In genomic region chr19:35776102-35776788, GRCh38 we compare ENCODE assay signal across 8 cellular contexts. TPM values are rescaled to one million over a fixed set of nuclear protein-coding genes. Genes with fewer than 3 reads are reported as not detected.
DNase-seq lines count a peak whose midpoint lies in the region; ATAC-seq, FAIRE-seq and TF ChIP-seq lines count a peak whose summit lies in the region.

No MANE protein-coding gene starts in this region.

- intact Hi-C loops in esophagus squamous epithelium (cut with DNase I): no loop called here

- TF ChIP-seq CTCF in RWPE2 (IDR thresholded peaks at IDR 0.05; ENCODE audit: poor library complexity, severe bottlenecking) (no peak), esophagus squamous epithelium (IDR thresholded peaks at IDR 0.05) (no peak)

- DNase-seq in GM12892 (ENCODE audit: insufficient read length) (no peak), RWPE2 (ENCODE audit: low spot score) (peak; percentile 37), esophagus squamous epithelium (lab: John Stamatoyannopoulos, UW) (no peak), retina (peak; percentile 67), amniotic stem cell (lab: John Stamatoyannopoulos, UW) (no peak), NCI-H1105 treated with DMSO at 0.1 percent for 48 hours (lab: John Stamatoyannopoulos, UW) (no peak)

- H3K36me3 ChIP-seq in RWPE2 (ENCODE audit: low read depth) (no peaks in the 10 kb centered on the region), esophagus squamous epithelium (peaks cover 0 to 31% (median 0%) of the 10 kb centered on the region in 3 donors)

- peak; percentile 33 for FAIRE-seq in GM12892 (lab: Jason Lieb, UNC)

- peaks cover 3% of the 10 kb centered on the region for H3K4me1 ChIP-seq in RWPE2 (ENCODE audit: insufficient read depth, poor library complexity, severe bottlenecking)
- peaks cover 10 to 31% (median 13%) of the 10 kb centered on the region in 3 donors for H3K4me1 ChIP-seq in esophagus squamous epithelium

- TF ChIP-seq POLR2A in GM12892 (IDR thresholded peaks at IDR 0.05; ENCODE audit: low read depth, low read length): no peak
- no peak for TF ChIP-seq POLR2A in esophagus squamous epithelium (IDR thresholded peaks at IDR 0.05)

- H3K27me3 ChIP-seq in RWPE2 (ENCODE audit: insufficient read depth, poor library complexity, severe bottlenecking): no peaks in the 10 kb centered on the region
- no peaks in the 10 kb centered on the region for H3K27me3 ChIP-seq in esophagus squamous epithelium

- no peak overlapping the region for H3K27ac ChIP-seq in RWPE2 (ENCODE audit: poor library complexity, severe bottlenecking)
- peak overlapping the region in 2 of 4 donors; percentile 67 to 76 for H3K27ac ChIP-seq in esophagus squamous epithelium

- ATAC-seq in RWPE2 (ENCODE audit: low read depth): no peak
- ATAC-seq in GM21825 (IDR thresholded peaks at IDR 0.05; ENCODE audit: unreplicated experiment): no peak
- no peak for ATAC-seq in GM19324 (IDR thresholded peaks at IDR 0.05; ENCODE audit: low FRiP score, unreplicated experiment)

- 12 to 20% methylated on average over 5 to 7 of the region's 13 CpGs for WGBS in esophagus squamous epithelium, 2 donors

- H3K4me3 ChIP-seq in RWPE2 (ENCODE audit: severe bottlenecking) (peak overlapping the region; percentile 63), esophagus squamous epithelium (peak overlapping the region; percentile 68 to 92 (median 84))

- H3K9me3 ChIP-seq in RWPE2 (ENCODE audit: severe bottlenecking): no peaks in the 10 kb centered on the region
- no peaks in the 10 kb centered on the region for H3K9me3 ChIP-seq in esophagus squamous epithelium

RNA-seq across cellular contexts. Expression of gene ARHGAP33, which starts 0.9 kb away (rescaled TPM):
- polyA plus RNA-seq in GM12892 (2012; ENCODE audit: missing spikeins): 20.7 TPM
- total RNA-seq in esophagus squamous epithelium: 1 to 10 TPM; 1.3 to 8.4 (median 2.3) TPM

RNA-seq across cellular contexts. Expression of gene PROSER3, which starts 18.3 kb away (rescaled TPM):
- 11.8 TPM for polyA plus RNA-seq in GM12892 (2012; ENCODE audit: missing spikeins)
- total RNA-seq in esophagus squamous epithelium: 1 to 10 TPM; 3.7 to 9.7 (median 8.6) TPM

RNA-seq across cellular contexts. Expression of gene HSPB6, which starts 19.4 kb away (rescaled TPM):
- polyA plus RNA-seq in GM12892 (2012; ENCODE audit: missing spikeins): not detected
- 10 to 100 TPM in 1 of 4 donors, 1 to 10 TPM in 3; 1.7 to 21.9 (median 3.6) TPM for total RNA-seq in esophagus squamous epithelium

RNA-seq across cellular contexts. Expression of gene LIN37, which starts 27.9 kb away (rescaled TPM):
- polyA plus RNA-seq in GM12892 (2012; ENCODE audit: missing spikeins): 9.0 TPM
- 10 to 100 TPM in 2 of 4 donors, 1 to 10 TPM in 2; 5.7 to 13.4 (median 9.5) TPM for total RNA-seq in esophagus squamous epithelium

RNA-seq across cellular contexts. Expression of gene PSENEN, which starts 30.8 kb away (rescaled TPM):
- polyA plus RNA-seq in GM12892 (2012; ENCODE audit: missing spikeins): 41.4 TPM
- 10 to 100 TPM; 23.3 to 33.9 (median 32.3) TPM for total RNA-seq in esophagus squamous epithelium

Comparison
In these comparisons a context has a peak if more than half of its experiments do, and no peak if none do; other contexts are left out.
1. DNase-seq: peak in RWPE2 (single experiment) and retina (single experiment); none in GM12892 (single experiment), esophagus squamous epithelium (single experiment), amniotic stem cell (single experiment) and NCI-H1105 treated with DMSO at 0.1 percent for 48 hours (single experiment).